Comparison of ENCODE assay signal across 19 cellular contexts in the genomic region with DNA sequence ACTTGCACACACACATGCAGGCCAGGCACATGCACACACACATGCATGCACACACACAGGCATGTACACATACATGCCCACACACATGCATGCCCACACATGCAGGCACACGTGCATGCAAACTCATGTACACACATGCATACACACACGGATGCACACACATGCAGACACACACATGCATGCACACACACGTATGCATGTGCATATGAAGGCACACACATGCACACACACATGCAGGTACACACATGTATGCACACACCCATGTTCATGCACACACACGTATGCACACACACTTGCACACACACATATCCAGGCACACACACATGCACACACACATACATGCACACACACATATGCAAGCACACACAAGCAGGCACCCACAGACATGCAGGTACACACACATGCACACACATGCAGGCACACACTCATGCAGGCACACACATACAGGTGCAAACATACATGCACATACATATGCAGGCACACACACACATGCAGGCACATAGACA.
A peak's percentile ranks its signal among the peaks of the same experiment; 100 is the strongest.
DNase-seq lines count a peak whose midpoint lies in the region; FAIRE-seq and TF ChIP-seq lines count a peak whose summit lies in the region.
"Had no signal": no experiment of that assay in that cellular context is flagged by ENCODE, and none has a peak within 500 bp of the region (broad histone marks: within the 10 kb centered on the region; RNA-seq: fewer than 3 reads in every experiment).

No MANE protein-coding gene starts in this region.

- TF ChIP-seq CTCF in astrocyte (IDR thresholded peaks at IDR 0.05; ENCODE audit: insufficient read depth, low read depth, low read length) (no peak), nephron (IDR thresholded peaks at IDR 0.05; ENCODE audit: unreplicated experiment in 3 of 3) (no peak), CD14-positive monocyte (IDR thresholded peaks at IDR 0.05) (no peak)

- H3K36me3 Mint-ChIP-seq in astrocyte (ENCODE audit: low read depth, unreplicated experiment) (no peaks in the 10 kb centered on the region), nephron (ENCODE audit: low read depth) (no peaks in the 10 kb centered on the region), CD14-positive monocyte (no peaks in the 10 kb centered on the region)
- H3K36me3 Mint-ChIP-seq: CD8-positive, alpha-beta T cell had no signal

- intact Hi-C loops in CD14-positive monocyte (cut with micrococcal nuclease) = no loop called here

- H4K20me1 ChIP-seq in astrocyte (ENCODE audit: insufficient read depth, low read length) = no peaks in the 10 kb centered on the region

- H3K9me3 Mint-ChIP-seq in astrocyte (ENCODE audit: unreplicated experiment) (no peaks in the 10 kb centered on the region), nephron (peaks cover 5% of the 10 kb centered on the region), CD14-positive monocyte (peaks cover 0 to 4% (median 0%) of the 10 kb centered on the region in 7 donors)
- H3K9me3 Mint-ChIP-seq: CD8-positive, alpha-beta T cell had no signal

- peaks cover under 1% of the 10 kb centered on the region for H3K27me3 Mint-ChIP-seq in astrocyte (ENCODE audit: low read depth, unreplicated experiment)
- no peaks in the 10 kb centered on the region for H3K27me3 Mint-ChIP-seq in nephron (ENCODE audit: low read depth)
- peaks cover 0 to 1% (median 0%) of the 10 kb centered on the region in 3 donors for H3K27me3 Mint-ChIP-seq in CD14-positive monocyte (ENCODE audit: low read depth in 3 of 3)

- H3K4me2 ChIP-seq in astrocyte (ENCODE audit: low read length) = no peak overlapping the region

- FAIRE-seq in HTR-8/SVneo (lab: Jason Lieb, UNC) = peak; percentile 91
- no peak for FAIRE-seq in astrocyte (lab: Jason Lieb, UNC)
- peak; percentile 92 for FAIRE-seq in urothelium cell line (lab: Jason Lieb, UNC)
- FAIRE-seq: A204.1, D721Med, G401.6, GM12891 had no signal

- H3K4me3 ChIP-seq in astrocyte (ENCODE audit: insufficient read depth, low read depth, low read length) = no peak overlapping the region

- H3K9me3 ChIP-seq in astrocyte (ENCODE audit: insufficient read depth, low read depth, low read length) = no peaks in the 10 kb centered on the region

- peak overlapping the region; percentile 31 for H2AFZ ChIP-seq in astrocyte (ENCODE audit: low read depth, low read length)

- H3K9ac ChIP-seq in astrocyte (ENCODE audit: low read length) = no peak overlapping the region

- H3K36me3 ChIP-seq in astrocyte (ENCODE audit: insufficient read depth, low read length) = no peaks in the 10 kb centered on the region

- no peaks in the 10 kb centered on the region for H3K27me3 ChIP-seq in astrocyte (ENCODE audit: insufficient read depth, low read length)

- H3K4me1 Mint-ChIP-seq in astrocyte (ENCODE audit: low read depth, unreplicated experiment) (peaks cover 7% of the 10 kb centered on the region), nephron (peaks cover 49% of the 10 kb centered on the region), CD14-positive monocyte (peaks cover 6% of the 10 kb centered on the region)
- H3K4me1 Mint-ChIP-seq: B cell had no signal

- no peaks in the 10 kb centered on the region for H3K4me1 ChIP-seq in astrocyte (ENCODE audit: insufficient read depth, low read length)

- H3K4me3 Mint-ChIP-seq in astrocyte (ENCODE audit: unreplicated experiment) (no peak overlapping the region), nephron (no peak overlapping the region), CD14-positive monocyte (no peak overlapping the region)
- H3K4me3 Mint-ChIP-seq: B cell; CD8-positive, alpha-beta T cell had no signal

- DNase-seq in HTR-8/SVneo (ENCODE audit: insufficient read length, low spot score) (no peak), astrocyte (ENCODE audit: low read depth) (no peak), urothelium cell line (ENCODE audit: low spot score) (no peak), CD14-positive monocyte (ENCODE audit: low spot score) (no peak), MV-4-11 (lab: John Stamatoyannopoulos, UW) (no peak), C1 segment of cervical spinal cord (lab: John Stamatoyannopoulos, UW) (no peak)
- DNase-seq: CD8-positive, alpha-beta T cell; COR-L47; DMS153; DMS79 treated with DMSO at 0.1 percent for 48 hours; EL; HCEC 1CT had no signal

- H3K27ac Mint-ChIP-seq in astrocyte (ENCODE audit: unreplicated experiment) (no peak overlapping the region), nephron (peak overlapping the region in 2 of 3 experiments; percentile 84 to 94), CD14-positive monocyte (no peak overlapping the region)
- H3K27ac Mint-ChIP-seq: B cell; CD8-positive, alpha-beta T cell had no signal

- H3K79me2 ChIP-seq in astrocyte (ENCODE audit: insufficient read depth, low read length) = no peaks in the 10 kb centered on the region

- no peak overlapping the region for H3K27ac ChIP-seq in astrocyte (ENCODE audit: low read depth, low read length)
- H3K27ac ChIP-seq: C4-2B had no signal

Comparison
In these comparisons a context has a peak if more than half of its experiments do, and no peak if none do; other contexts are left out.
1. H3K27ac Mint-ChIP-seq: peak in nephron (2 of 3); none in astrocyte (single experiment) and CD14-positive monocyte (0 of 7).